In genomic region chr11:102810943-102811528, GRCh38 we compare ENCODE assay signal across 10 cellular contexts. TPM values are rescaled to one million over a fixed set of nuclear protein-coding genes. Genes with fewer than 3 reads are reported as not detected.
DNase-seq lines count a peak whose midpoint lies in the region; ATAC-seq and TF ChIP-seq lines count a peak whose summit lies in the region.
"Had no signal": no experiment of that assay in that cellular context is flagged by ENCODE, and none has a peak within 500 bp of the region (broad histone marks: within the 10 kb centered on the region; RNA-seq: fewer than 3 reads in every experiment).

No MANE protein-coding gene starts in this region.

- WGBS in body of pancreas, 2 donors = 3 to 5% methylated on average over 3 of the region's 3 CpGs

- no peak overlapping the region for H3K4me3 ChIP-seq in body of pancreas
- no peak overlapping the region for H3K4me3 ChIP-seq in mucosa of descending colon
- H3K4me3 ChIP-seq: gastroesophageal sphincter had no signal

- no peak for ATAC-seq in body of pancreas
- ATAC-seq in mucosa of descending colon = peak; percentile 51
- no peak for ATAC-seq in HG03025 (IDR thresholded peaks at IDR 0.05; ENCODE audit: low FRiP score, unreplicated experiment)
- no peak for ATAC-seq in GM21367 (IDR thresholded peaks at IDR 0.05; ENCODE audit: unreplicated experiment)
- ATAC-seq: gastroesophageal sphincter had no signal

- TF ChIP-seq CTCF in body of pancreas (IDR thresholded peaks at IDR 0.05) (peak in 6 of 7 experiments; percentile 10 to 33 (median 26)), mucosa of descending colon (IDR thresholded peaks at IDR 0.05) (no peak)

- intact Hi-C loops in body of pancreas (cut with DNase I) (loop anchor here (10.0 kb wide), 1 partner anchor 134 kb away; no protein-coding TSS in a partner anchor), mucosa of descending colon (cut with DNase I, micrococcal nuclease) (no loop called here)

- H3K4me1 ChIP-seq in body of pancreas (no peaks in the 10 kb centered on the region), mucosa of descending colon (ENCODE audit: low read depth) (no peaks in the 10 kb centered on the region)
- H3K4me1 ChIP-seq: gastroesophageal sphincter had no signal

- no peaks in the 10 kb centered on the region for H3K27me3 ChIP-seq in body of pancreas
- H3K27me3 ChIP-seq: gastroesophageal sphincter had no signal

- DNase-seq in DMS53 (lab: John Stamatoyannopoulos, UW) = peak; percentile 76
- peak; percentile 24 for DNase-seq in LHCN-M2 (ENCODE audit: low read depth)
- DNase-seq in body of pancreas = no peak
- DNase-seq in mucosa of descending colon = no peak
- no peak for DNase-seq in globus pallidus (ENCODE audit: low spot score)
- DNase-seq in activated naive CD4-positive, alpha-beta T cell treated with Interleukin-2 at 50 U/mL for 16 hours = no peak
- DNase-seq: activated B cell treated with CpG ODN at 0.5 μM for 24 hours had no signal

- no peaks in the 10 kb centered on the region for H3K9me3 ChIP-seq in body of pancreas
- no peaks in the 10 kb centered on the region for H3K9me3 ChIP-seq in mucosa of descending colon
- H3K9me3 ChIP-seq: gastroesophageal sphincter had no signal

- TF ChIP-seq POLR2A in body of pancreas (IDR thresholded peaks at IDR 0.05) = no peak

- H3K36me3 ChIP-seq in body of pancreas (replicated peaks in 1 of 2; ENCODE audit: insufficient read depth in 1 of 2, low read depth in 2 of 2) (no peaks in the 10 kb centered on the region), mucosa of descending colon (ENCODE audit: low read depth) (no peaks in the 10 kb centered on the region)
- H3K36me3 ChIP-seq: gastroesophageal sphincter had no signal

- no peak overlapping the region for H3K27ac ChIP-seq in body of pancreas
- H3K27ac ChIP-seq: gastroesophageal sphincter had no signal

RNA-seq across cellular contexts. Expression of gene MMP1, which starts 13.1 kb away (rescaled TPM):
- 0.17 TPM in 1 of 2 replicates, not detected in the other for total RNA-seq in LHCN-M2 (2014; rRNA removed)
- polyA plus RNA-seq in LHCN-M2 (2012) = 0.02 TPM
- 10 to 100 TPM in 1 of 2 donors, not detected in 1; 34.8 TPM for total RNA-seq in body of pancreas
- under 1 TPM; 0.20 to 0.67 (median 0.47) TPM for total RNA-seq in mucosa of descending colon
- total RNA-seq: activated B cell treated with CpG ODN at 0.5 μM for 24 hours, gastroesophageal sphincter had no signal

RNA-seq across cellular contexts. Expression of gene MMP10, which starts 30.6 kb away (rescaled TPM):
- total RNA-seq in LHCN-M2 (2014; rRNA removed) = not detected in 2 replicates
- polyA plus RNA-seq in LHCN-M2 (2012) = not detected
- total RNA-seq in body of pancreas = not detected
- under 1 TPM in 1 of 3 donors, not detected in 2; 0.16 TPM for total RNA-seq in mucosa of descending colon
- total RNA-seq: activated B cell treated with CpG ODN at 0.5 μM for 24 hours had no signal

RNA-seq across cellular contexts. Expression of gene MMP3, which starts 32.4 kb away (rescaled TPM):
- total RNA-seq in LHCN-M2 (2014; rRNA removed) = 5.1 and 9.0 TPM in 2 replicates
- 0.18 TPM for polyA plus RNA-seq in LHCN-M2 (2012)
- total RNA-seq in body of pancreas = 1 to 10 TPM in 1 of 2 donors, not detected in 1; 1.0 TPM
- 1 to 10 TPM in 1 of 3 donors, under 1 TPM in 1, not detected in 1; 0.47 to 1.3 TPM for total RNA-seq in mucosa of descending colon
- total RNA-seq: activated B cell treated with CpG ODN at 0.5 μM for 24 hours had no signal

Comparison
In these comparisons a context has a peak if more than half of its experiments do, and no peak if none do; other contexts are left out.
1. DNase-seq: peak in DMS53 (single experiment) and LHCN-M2 (single experiment); none in body of pancreas (0 of 4), mucosa of descending colon (0 of 3), globus pallidus (single experiment) and activated naive CD4-positive, alpha-beta T cell treated with Interleukin-2 at 50 U/mL for 16 hours (single experiment).